Comparison of ENCODE assay signal across 14 cellular contexts in the genomic region with DNA sequence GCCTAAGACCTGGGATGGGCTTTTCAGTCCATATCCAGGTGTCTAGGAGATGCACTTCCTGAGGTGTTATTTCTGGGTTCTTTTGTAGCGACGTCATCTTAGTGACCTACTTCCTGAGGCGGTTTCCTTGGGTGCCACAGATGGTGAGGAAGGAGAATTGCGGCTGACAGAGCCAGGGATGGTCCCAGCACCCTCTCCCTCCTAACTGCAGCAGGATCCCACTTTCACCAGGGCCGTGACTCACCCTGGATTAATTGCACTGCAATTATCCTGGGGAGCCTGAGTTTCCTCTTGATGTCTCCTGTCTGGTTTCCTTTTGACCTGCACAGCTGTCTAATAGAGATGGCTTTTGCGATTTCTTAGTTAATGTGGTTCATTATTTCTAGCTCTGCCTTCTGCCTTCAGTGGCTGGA.
DNase-seq lines count a peak whose midpoint lies in the region; ATAC-seq and TF ChIP-seq lines count a peak whose summit lies in the region.
"Had no signal": no experiment of that assay in that cellular context is flagged by ENCODE, and none has a peak within 500 bp of the region (broad histone marks: within the 10 kb centered on the region; RNA-seq: fewer than 3 reads in every experiment).

No MANE protein-coding gene starts in this region.

- no peak overlapping the region for H3K27ac ChIP-seq in HEK293 (ENCODE audit: extremely low read depth, low read depth, low read length)

- DNase-seq in COR-L47 (lab: John Stamatoyannopoulos, UW) (peak; percentile 39), T1000 (lab: John Stamatoyannopoulos, UW) (peak; percentile 33), kidney glomerular epithelial cell (lab: John Stamatoyannopoulos, UW) (peak; percentile 9), globus pallidus (ENCODE audit: low spot score) (no peak), HEK293T (ENCODE audit: extremely low spot score) (no peak)
- no peak for DNase-seq in stimulated activated CD4-positive, alpha-beta T cell treated with anti-CD3 and anti-CD28 coated beads, Interleukin-4, amount 100 ng/mL, for 1 hour
- DNase-seq: activated T-cell treated with anti-CD3 and anti-CD28 coated beads, Interleukin-2, amount 50 U/mL, for 48 hours; left ventricle myocardium superior; NCI-H524 treated with DMSO at 0.1 percent for 48 hours; occipital lobe; stimulated activated CD4-positive, alpha-beta T cell treated with anti-CD3 and anti-CD28 coated beads, Interleukin-4, amount 100 ng/mL, for 4 hours; T-helper 9 cell had no signal

- no peak overlapping the region for H3K4me3 ChIP-seq in HEK293 (ENCODE audit: low read depth, low read length)

- H3K4me1 ChIP-seq in HEK293 (ENCODE audit: control insufficient read depth, insufficient read depth, low read length), result no peaks in the 10 kb centered on the region

- H3K9me3 ChIP-seq in HEK293 (ENCODE audit: control insufficient read depth, insufficient read depth, low read depth, low read length), result no peaks in the 10 kb centered on the region

- no peak for ATAC-seq in GM18867 (IDR thresholded peaks at IDR 0.05; ENCODE audit: unreplicated experiment)
- ATAC-seq: left ventricle myocardium superior had no signal

- POLR2A ChIA-PET in HEK293 (lab: Yijun Ruan, JAX) (no interaction called here), HEK293T (lab: Yijun Ruan, JAX) (no interaction called here)

- TF ChIP-seq CTCF in HEK293 (tag by site-specific recombination; IDR thresholded peaks at IDR 0.05), result no peak

- CTCF ChIA-PET in HEK293 (lab: Yijun Ruan, JAX) (interaction anchor here (0.7 to 1.0 kb wide), 2 partner anchors 48 to 162 kb away, joined by 3 read pairs; no protein-coding TSS in a partner anchor), HEK293T (lab: Yijun Ruan, JAX) (no interaction called here)

- no peaks in the 10 kb centered on the region for H3K36me3 ChIP-seq in HEK293 (ENCODE audit: control insufficient read depth in 2 of 2, insufficient read depth in 1 of 2, low read length in 2 of 2)

TF ChIP-seq in HEK293, 187 proteins besides CTCF, POLR2A, EP300 and RAD21:
- peak; percentile 92 for TF ChIP-seq ATF2 (tag by site-specific recombination; IDR thresholded peaks at IDR 0.05; ENCODE audit: low read depth)
- no peak for TF ChIP-seq ZNF621 (tag by site-specific recombination; IDR thresholded peaks at IDR 0.05)
- TF ChIP-seq ZNF660 (tag by site-specific recombination; IDR thresholded peaks at IDR 0.05), result 0 out of 2 replicates have a peak, but pooled peaks have one; percentile 24
- no peak for TF ChIP-seq ZNF596 (tag by site-specific recombination; IDR thresholded peaks at IDR 0.05)
- TF ChIP-seq ZNF561 (tag by site-specific recombination; IDR thresholded peaks at IDR 0.05; ENCODE audit: borderline replicate concordance), result no peak
- TF ChIP-seq ZBTB21 (tag by site-specific recombination; IDR thresholded peaks at IDR 0.05), result 0 out of 2 replicates have a peak, but pooled peaks have one; percentile 24
- peak; percentile 83 for TF ChIP-seq SP7 (tag by site-specific recombination; IDR thresholded peaks at IDR 0.05)
- no peak for TF ChIP-seq ZNF514 (tag by site-specific recombination; IDR thresholded peaks at IDR 0.05)
- peak; percentile 55; the same call in 1 of the 2 replicates for TF ChIP-seq PRDM1 (tag by site-specific recombination; IDR thresholded peaks at IDR 0.05)

TF ChIP-seq in HEK293T, 16 proteins besides CTCF, POLR2A, EP300 and RAD21:
- no peak for TF ChIP-seq NFRKB (IDR thresholded peaks at IDR 0.05)
- no peak for TF ChIP-seq SUZ12 (IDR thresholded peaks at IDR 0.05)
- no peak for TF ChIP-seq SP1 (IDR thresholded peaks at IDR 0.05)
- TF ChIP-seq L3MBTL2 (conservative IDR thresholded peaks at IDR 0.05), result no peak
- TF ChIP-seq FOXM1 (IDR thresholded peaks at IDR 0.05; ENCODE audit: borderline replicate concordance), result no peak
- TF ChIP-seq ELF4 (IDR thresholded peaks at IDR 0.05), result no peak
- no peak for TF ChIP-seq TARDBP (IDR thresholded peaks at IDR 0.05)
- no peak for TF ChIP-seq FOXA1 (IDR thresholded peaks at IDR 0.05)
- TF ChIP-seq, protein P1, sequence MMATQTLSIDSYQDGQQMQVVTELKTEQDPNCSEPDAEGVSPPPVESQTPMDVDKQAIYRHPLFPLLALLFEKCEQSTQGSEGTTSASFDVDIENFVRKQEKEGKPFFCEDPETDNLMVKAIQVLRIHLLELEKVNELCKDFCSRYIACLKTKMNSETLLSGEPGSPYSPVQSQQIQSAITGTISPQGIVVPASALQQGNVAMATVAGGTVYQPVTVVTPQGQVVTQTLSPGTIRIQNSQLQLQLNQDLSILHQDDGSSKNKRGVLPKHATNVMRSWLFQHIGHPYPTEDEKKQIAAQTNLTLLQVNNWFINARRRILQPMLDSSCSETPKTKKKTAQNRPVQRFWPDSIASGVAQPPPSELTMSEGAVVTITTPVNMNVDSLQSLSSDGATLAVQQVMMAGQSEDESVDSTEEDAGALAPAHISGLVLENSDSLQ (IDR thresholded peaks at IDR 0.05), result no peak
- no peak for TF ChIP-seq BHLHE40 (IDR thresholded peaks at IDR 0.05; ENCODE audit: borderline replicate concordance)
- no peak for TF ChIP-seq ZNF384 (IDR thresholded peaks at IDR 0.05)
- no peak for TF ChIP-seq FOXK2 (IDR thresholded peaks at IDR 0.05)
- no peak for TF ChIP-seq HDGF (IDR thresholded peaks at IDR 0.05; ENCODE audit: borderline replicate concordance)
- TF ChIP-seq ARNT (IDR thresholded peaks at IDR 0.05), result no peak
- no peak for TF ChIP-seq LEF1 (IDR thresholded peaks at IDR 0.05; ENCODE audit: borderline replicate concordance)
- no peak for TF ChIP-seq CTBP1 (IDR thresholded peaks at IDR 0.05; ENCODE audit: borderline replicate concordance)

Comparison
In these comparisons a context has a peak if more than half of its experiments do, and no peak if none do; other contexts are left out.
1. DNase-seq: peak in COR-L47 (single experiment), T1000 (single experiment) and kidney glomerular epithelial cell (single experiment); none in globus pallidus (single experiment), stimulated activated CD4-positive, alpha-beta T cell treated with anti-CD3 and anti-CD28 coated beads, Interleukin-4, amount 100 ng/mL, for 1 hour (single experiment) and HEK293T (single experiment).